ENCODE assay signal across 1 cellular context in genomic region chr6:55108469-55109130, GRCh38.
TF ChIP-seq lines count a peak whose summit lies in the region.

No MANE protein-coding gene starts in this region.

TF ChIP-seq in GM23338, 12 proteins besides CTCF, POLR2A, EP300 and RAD21 (continued from another document):
- TF ChIP-seq EZH2 (IDR thresholded peaks at IDR 0.05; ENCODE audit: low read depth, unreplicated experiment) (no peak), CREB1 (CRISPR knock-in tag; IDR thresholded peaks at IDR 0.05; ENCODE audit: low read depth) (no peak), ETS1 (IDR thresholded peaks at IDR 0.05) (no peak)
